8 cellular contexts compared by ENCODE assay signal in the genomic region with DNA sequence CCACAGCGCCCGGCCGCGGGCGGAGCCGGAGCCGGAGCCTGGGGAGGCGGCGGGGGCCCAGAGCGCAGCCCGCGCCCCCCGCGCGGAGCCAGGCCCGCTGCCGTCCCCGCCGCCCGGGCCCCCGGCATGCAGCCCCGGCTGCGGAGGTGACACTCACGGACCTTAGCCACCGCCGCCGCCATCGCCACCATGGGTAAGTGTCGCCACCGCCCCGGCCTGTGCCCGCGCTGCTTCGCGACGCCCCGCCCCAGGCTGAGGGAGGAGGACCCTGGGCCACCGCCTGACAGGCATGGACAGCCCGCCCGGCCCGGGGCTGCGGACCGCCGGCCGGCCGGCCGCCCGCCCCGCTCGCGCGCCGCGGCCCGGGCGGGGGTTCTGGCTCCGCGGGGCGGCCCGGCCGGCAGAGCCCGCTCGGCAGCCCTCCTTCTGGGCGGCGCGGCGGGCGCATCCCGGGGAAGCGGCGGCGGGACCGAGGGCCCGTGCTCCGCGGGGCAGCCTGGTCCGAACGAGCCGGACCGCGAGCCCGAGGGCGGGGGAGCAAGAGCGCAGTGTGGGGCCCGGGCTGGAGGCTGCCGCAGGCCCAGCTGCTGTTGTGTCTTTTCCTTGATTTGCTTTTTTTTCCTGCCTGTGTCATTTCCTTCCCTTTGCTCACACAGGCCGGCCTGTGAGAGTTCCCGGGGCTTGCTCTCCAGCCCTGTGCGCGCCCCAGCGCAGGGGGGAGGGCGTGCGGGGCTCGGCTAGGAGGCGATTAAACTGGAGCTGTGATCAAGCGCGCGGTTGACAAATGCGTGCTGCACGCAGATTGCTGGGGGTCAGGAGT. TPM values are rescaled to one million over a fixed set of nuclear protein-coding genes. Genes with fewer than 3 reads are reported as not detected.
DNase-seq lines count a peak whose midpoint lies in the region; ATAC-seq, FAIRE-seq and TF ChIP-seq lines count a peak whose summit lies in the region.

No MANE protein-coding gene starts in this region.

- peaks cover 3% of the 10 kb centered on the region; the same call in 1 of the 2 replicates for H3K79me1 ChIP-seq in H1 (ENCODE audit: low read depth, low read length)
- peaks cover 4% of the 10 kb centered on the region for H3K79me1 ChIP-seq in mesenchymal stem cell (replicated peaks; ENCODE audit: low read length, poor library complexity, severe bottlenecking)

- H4K91ac ChIP-seq in H1 (replicated peaks; ENCODE audit: insufficient read length, low read length): no peak overlapping the region
- H4K91ac ChIP-seq in mesenchymal stem cell (ENCODE audit: low read length): peak overlapping the region; percentile 59

- H2AFZ ChIP-seq in H1 (ENCODE audit: low read length) (no peak overlapping the region), mesenchymal stem cell (ENCODE audit: low read depth, low read length) (peak overlapping the region; percentile 61)

- no peak overlapping the region for H4K5ac ChIP-seq in H1 (ENCODE audit: insufficient read length, low read depth, low read length)

- H2BK20ac ChIP-seq in H1 (ENCODE audit: low read length): no peak overlapping the region

- H4K8ac ChIP-seq in H1 (ENCODE audit: extremely low read depth, insufficient read depth, low read length): no peak overlapping the region
- no peak overlapping the region for H4K8ac ChIP-seq in mesenchymal stem cell (ENCODE audit: low read length)

- no peaks in the 10 kb centered on the region for H3K9me3 ChIP-seq in A549
- no peaks in the 10 kb centered on the region for H3K9me3 ChIP-seq in H1 (ENCODE audit: insufficient read depth in 2 of 2, low read depth in 1 of 2, low read length in 1 of 2)
- no peaks in the 10 kb centered on the region for H3K9me3 ChIP-seq in mesenchymal stem cell (ENCODE audit: control insufficient read depth, low read length)

- peaks cover 13% of the 10 kb centered on the region for H3K4me1 ChIP-seq in A549
- peaks cover 2 to 5% (median 3%) of the 10 kb centered on the region in 4 experiments; a peak in 3 of 7 replicates for H3K4me1 ChIP-seq in H1 (replicated peaks in 1 of 4; ENCODE audit: control insufficient read depth in 3 of 4, insufficient read depth in 4 of 4, low read length in 3 of 4)
- H3K4me1 ChIP-seq in mesenchymal stem cell (ENCODE audit: control insufficient read depth, insufficient read depth, low read depth, low read length): peaks cover 2% of the 10 kb centered on the region

- H3K14ac ChIP-seq in H1 (ENCODE audit: insufficient read length) (no peak overlapping the region), mesenchymal stem cell (ENCODE audit: low read length in 2 of 2) (peak overlapping the region in 1 of 2 experiments; percentile 65)

- 0% methylated on average over 33 of the region's 100 CpGs for WGBS in A549 (ENCODE audit: missing lambda C conversion rate)
- WGBS in H1 (ENCODE audit: extremely low coverage in 1 of 2, insufficient coverage in 1 of 2, insufficient read length in 1 of 2, insufficient replicate concordance in 2 of 2, low coverage in 1 of 2, low lambda C conversion rate in 2 of 2, missing lambda C conversion rate in 1 of 2), 2 experiments: 0% methylated on average over 44 of the region's 100 CpGs; no CpG with 5 or more reads in 1 of the 2 experiments
- WGBS in mesenchymal stem cell: 0% methylated on average over 45 of the region's 100 CpGs

- H3K4me2 ChIP-seq in A549: peak overlapping the region; percentile 95
- peak overlapping the region; percentile 56 to 71 for H3K4me2 ChIP-seq in H1 (ENCODE audit: insufficient read depth in 1 of 2, low read depth in 2 of 2, low read length in 2 of 2)
- H3K4me2 ChIP-seq in mesenchymal stem cell (ENCODE audit: low read length, poor library complexity, severe bottlenecking): peak overlapping the region; percentile 94

- H2BK12ac ChIP-seq in H1 (ENCODE audit: low read depth, low read length) (no peak overlapping the region), mesenchymal stem cell (ENCODE audit: low read length in 2 of 2) (no peak overlapping the region)

- H3K18ac ChIP-seq in H1 (ENCODE audit: extremely low read depth, low read length) (no peak overlapping the region), mesenchymal stem cell (ENCODE audit: low read depth in 1 of 2, low read length in 2 of 2) (peak overlapping the region; percentile 52 to 93)

- H3K9ac ChIP-seq in H1 (replicated peaks in 1 of 4; ENCODE audit: extremely low read depth in 1 of 4, low read depth in 3 of 4, low read length in 3 of 4): peak overlapping the region in 2 of 4 experiments; percentile 41 to 73; a peak in 3 of 7 replicates
- peak overlapping the region; percentile 90 for H3K9ac ChIP-seq in mesenchymal stem cell (ENCODE audit: low read length)

- H2BK15ac ChIP-seq in H1 (ENCODE audit: low read length) (no peak overlapping the region), mesenchymal stem cell (ENCODE audit: low read depth, poor library complexity, severe bottlenecking) (peak overlapping the region; percentile 67)

- TF ChIP-seq POLR2A in A549 (IDR thresholded peaks at IDR 0.05; ENCODE audit: low read length): peak; percentile 3; the same call in 1 of the 2 replicates
- TF ChIP-seq POLR2A in H1 (IDR thresholded peaks at IDR 0.05; ENCODE audit: control extremely low read depth in 1 of 2, low read depth in 2 of 2, low read length in 2 of 2): no peak

- FAIRE-seq in A549 (lab: Jason Lieb, UNC) (no peak), H1 (lab: Jason Lieb, UNC) (no peak)

- peak overlapping the region; percentile 92 for H3K4me3 ChIP-seq in A549
- H3K4me3 ChIP-seq in H1 (ENCODE audit: extremely low read depth in 1 of 4, insufficient read depth in 2 of 4, low read depth in 3 of 4, low read length in 4 of 4): peak overlapping the region; percentile 44 to 82 (median 66)
- peak overlapping the region; percentile 83 to 97 for H3K4me3 ChIP-seq in mesenchymal stem cell (ENCODE audit: insufficient read depth in 1 of 2, low read depth in 1 of 2, low read length in 2 of 2)

- CTCF ChIA-PET in A549 (lab: Yijun Ruan, JAX): interaction anchor here (0.6 to 7.8 kb wide), 5 partner anchors 11 to 197 kb away, joined by 3 to 64 read pairs (median 4); no protein-coding TSS in a partner anchor
- CTCF ChIA-PET in H1 (lab: Charles Lee; ENCODE audit: partially characterized antibody): interaction anchor here (0.7 to 4.1 kb wide), 11 partner anchors 11 to 196 kb away, joined by 3 to 22 read pairs (median 3); no protein-coding TSS in a partner anchor

- H2AK5ac ChIP-seq in H1 (ENCODE audit: low read depth, low read length): no peak overlapping the region
- no peak overlapping the region for H2AK5ac ChIP-seq in mesenchymal stem cell (ENCODE audit: low read length, severe bottlenecking)

- H3K4ac ChIP-seq in H1 (replicated peaks; ENCODE audit: insufficient read length, low read depth, low read length) (no peak overlapping the region), mesenchymal stem cell (ENCODE audit: low read depth in 1 of 2, low read length in 2 of 2) (peak overlapping the region; percentile 35 to 86)

- H3K27me3 ChIP-seq in H1 (replicated peaks in 1 of 4; ENCODE audit: control insufficient read depth in 3 of 4, extremely low read depth in 1 of 4, insufficient read depth in 3 of 4, low read length in 3 of 4): no peaks in the 10 kb centered on the region
- H3K27me3 ChIP-seq in mesenchymal stem cell (ENCODE audit: control insufficient read depth in 1 of 2, insufficient read depth in 1 of 2, low read length in 2 of 2): peaks cover 0 to 2% of the 10 kb centered on the region in 2 experiments

- no peak for TF ChIP-seq EP300 in A549 (IDR thresholded peaks at IDR 0.05)
- TF ChIP-seq EP300 in H1 (IDR thresholded peaks at IDR 0.05; ENCODE audit: borderline replicate concordance in 1 of 2, low read depth in 2 of 2, low read length in 2 of 2): no peak

- no peak overlapping the region for H2BK120ac ChIP-seq in H1 (replicated peaks; ENCODE audit: low read depth, low read length)
- H2BK120ac ChIP-seq in mesenchymal stem cell (ENCODE audit: low read depth, low read length): peak overlapping the region; percentile 59

- POLR2A ChIA-PET in A549 (lab: Yijun Ruan, JAX) (interaction anchor here (0.8 to 1.4 kb wide), 11 partner anchors 10 to 178 kb away, joined by 3 to 17 read pairs (median 6); a partner anchor contains a TSS), H1 (lab: Charles Lee; ENCODE audit: partially characterized antibody) (interaction anchor here (0.7 to 1.8 kb wide), 11 partner anchors 11 to 193 kb away, joined by 3 to 9 read pairs (median 5); a partner anchor contains a TSS)

- H2BK5ac ChIP-seq in H1 (ENCODE audit: low read depth, low read length) (no peak overlapping the region), mesenchymal stem cell (ENCODE audit: low read depth, low read length, poor library complexity, severe bottlenecking) (no peak overlapping the region)

- peaks cover 6% of the 10 kb centered on the region for H3K23me2 ChIP-seq in H1 (ENCODE audit: low read depth, low read length)

- TF ChIP-seq CTCF in A549 (IDR thresholded peaks at IDR 0.05) (no peak), H1 (IDR thresholded peaks at IDR 0.05; ENCODE audit: control extremely low read depth in 1 of 3, insufficient read depth in 1 of 3, low read depth in 1 of 3, low read length in 3 of 3) (no peak)

- peak; percentile 65 to 88 for DNase-seq in A549 (ENCODE audit: low read depth in 1 of 2, low spot score in 1 of 2)
- peak; percentile 68 for DNase-seq in NCI-H748 (lab: John Stamatoyannopoulos, UW; ENCODE audit: unreplicated experiment)
- DNase-seq in activated CD8-positive, alpha-beta memory T cell treated with anti-CD3 and anti-CD28 coated beads for 48 hours (ENCODE audit: low read depth in 2 of 3, low spot score in 2 of 3): peak; percentile 32 to 41 (median 33)
- peak in 1 of 2 experiments; percentile 73 for DNase-seq in H1 (ENCODE audit: low read depth in 1 of 2, low spot score in 2 of 2)
- peak; percentile 76 for DNase-seq in mesenchymal stem cell
- peak; percentile 35 to 42 for DNase-seq in stimulated activated CD8-positive, alpha-beta memory T cell treated with anti-CD3 and anti-CD28 coated beads, Interleukin-15, amount 100 ng/mL, for 48 hours (ENCODE audit: low read depth in 2 of 2)

- H3K36me3 ChIP-seq in H1 (ENCODE audit: control insufficient read depth in 2 of 4, insufficient read depth in 4 of 4, low read length in 3 of 4) (no peaks in the 10 kb centered on the region), mesenchymal stem cell (ENCODE audit: control insufficient read depth in 1 of 2, insufficient read depth in 2 of 2, low read depth in 1 of 2, low read length in 2 of 2) (no peaks in the 10 kb centered on the region)

- H3K23ac ChIP-seq in H1 (ENCODE audit: insufficient read length) (no peak overlapping the region), mesenchymal stem cell (ENCODE audit: low read length in 2 of 2) (peak overlapping the region in 1 of 2 experiments; percentile 46)

- H4K20me1 ChIP-seq in H1 (replicated peaks in 1 of 2; ENCODE audit: control insufficient read depth in 1 of 2, insufficient read depth in 2 of 2, low read length in 2 of 2): peaks cover 0 to 8% of the 10 kb centered on the region in 2 experiments

- H3K27ac ChIP-seq in A549: peak overlapping the region; percentile 82 to 95
- no peak overlapping the region for H3K27ac ChIP-seq in H1 (ENCODE audit: low read depth, low read length)
- peak overlapping the region; percentile 2 for H3K27ac ChIP-seq in mesenchymal stem cell (ENCODE audit: low read length, poor library complexity, severe bottlenecking)

- ATAC-seq in A549: peak; percentile 10 to 73; a peak in 3 of 6 replicates
- peak; percentile 16 for ATAC-seq in GM18519 (IDR thresholded peaks at IDR 0.05; ENCODE audit: low FRiP score, unreplicated experiment)
- ATAC-seq in HG03066 (IDR thresholded peaks at IDR 0.05; ENCODE audit: low read depth, unreplicated experiment): peak; percentile 25

- no peak overlapping the region for H3K56ac ChIP-seq in H1 (replicated peaks; ENCODE audit: insufficient read length, low read depth, low read length)

- peaks cover 5 to 35% of the 10 kb centered on the region in 2 experiments for H3K79me2 ChIP-seq in H1 (ENCODE audit: control insufficient read depth in 1 of 2, insufficient read depth in 2 of 2, low read length in 2 of 2)

- TF ChIP-seq RAD21 in A549 (conservative IDR thresholded peaks at IDR 0.05 in 1 of 2, IDR thresholded peaks at IDR 0.05 in 1 of 2) (no peak), H1 (IDR thresholded peaks at IDR 0.05 in 1 of 2, conservative IDR thresholded peaks at IDR 0.05 in 1 of 2; ENCODE audit: low read depth in 2 of 2, low read length in 2 of 2) (no peak)

RNA-seq across cellular contexts. Expression of a gene that starts 0.6 kb away (rescaled TPM):
- polyA plus RNA-seq in A549 (2011; rRNA removed) (10.8 and 12.6 TPM in 2 replicates), A549 (2017; fragmentation: RNase III; extraction: RNeasy Plus Mini Kit Qiagen cat#74134 plus additional on column Dnase treatment) (10.9 to 12.6 TPM (median 11.2 TPM) in 3 replicates), H1 (2011; rRNA removed) (10.3 and 14.8 TPM in 2 replicates)
- 13.8 and 15.6 TPM in 2 replicates for polyA plus RNA-seq in A549 (2012; cell fraction: cytosol; rRNA removed)
- polyA plus RNA-seq in A549 (2012; cell fraction: nucleus; rRNA removed): 29.0 and 32.0 TPM in 2 replicates
- 21.6 and 22.2 TPM in 2 replicates for polyA minus RNA-seq in A549 (2011; rRNA and poly(A)+ RNA removed)
- total RNA-seq in H1 (2021; fragmentation: NEBNext Ultra II Directional; extraction: Animal tissue kit (Norgen Biotek cat#: 25700)): 21.0 and 22.6 TPM in 2 replicates
- 16.3 TPM for polyA plus RNA-seq in H1 (2011; cell fraction: cytosol; rRNA removed)
- 27.5 TPM for polyA plus RNA-seq in H1 (2011; cell fraction: nucleus; rRNA removed)
- polyA plus RNA-seq in H1 (2012, experiment 1 of 2): 15.0 to 17.6 TPM (median 16.1 TPM) in 4 replicates
- polyA plus RNA-seq in H1 (2012, experiment 2 of 2): 12.6 TPM
- polyA plus RNA-seq in H1 (2013, experiment 1 of 2): 10.8 TPM
- polyA plus RNA-seq in H1 (2013, experiment 2 of 2): 9.9 TPM
- polyA minus RNA-seq in H1 (2011; rRNA and poly(A)+ RNA removed): 24.9 and 25.8 TPM in 2 replicates
- polyA minus RNA-seq in H1 (2011; cell fraction: cytosol; rRNA and poly(A)+ RNA removed): 12.1 TPM
- 24.1 TPM for polyA minus RNA-seq in H1 (2011; cell fraction: nucleus; rRNA and poly(A)+ RNA removed)
- polyA plus RNA-seq in mesenchymal stem cell (2013, experiment 1 of 2): 16.9 TPM
- polyA plus RNA-seq in mesenchymal stem cell (2013, experiment 2 of 2): 17.1 TPM

RNA-seq across cellular contexts. Expression of a gene that starts 22.1 kb away (rescaled TPM):
- polyA plus RNA-seq in A549 (2011; rRNA removed) (38.0 and 49.9 TPM in 2 replicates), A549 (2017; fragmentation: RNase III; extraction: RNeasy Plus Mini Kit Qiagen cat#74134 plus additional on column Dnase treatment) (47.1 to 49.2 TPM (median 49.1 TPM) in 3 replicates), H1 (2011; rRNA removed) (19.1 and 19.8 TPM in 2 replicates)
- polyA plus RNA-seq in A549 (2012; cell fraction: cytosol; rRNA removed): 59.8 and 66.8 TPM in 2 replicates
- 33.7 and 35.7 TPM in 2 replicates for polyA plus RNA-seq in A549 (2012; cell fraction: nucleus; rRNA removed)
- 28.0 and 31.7 TPM in 2 replicates for polyA minus RNA-seq in A549 (2011; rRNA and poly(A)+ RNA removed)
- total RNA-seq in H1 (2021; fragmentation: NEBNext Ultra II Directional; extraction: Animal tissue kit (Norgen Biotek cat#: 25700)): 23.6 and 24.0 TPM in 2 replicates
- 25.5 TPM for polyA plus RNA-seq in H1 (2011; cell fraction: cytosol; rRNA removed)
- 19.6 TPM for polyA plus RNA-seq in H1 (2011; cell fraction: nucleus; rRNA removed)
- polyA plus RNA-seq in H1 (2012, experiment 1 of 2): 18.3 to 26.4 TPM (median 25.0 TPM) in 4 replicates
- polyA plus RNA-seq in H1 (2012, experiment 2 of 2): 31.7 TPM
- polyA plus RNA-seq in H1 (2013, experiment 1 of 2): 15.2 TPM
- polyA plus RNA-seq in H1 (2013, experiment 2 of 2): 14.6 TPM
- 14.9 and 15.3 TPM in 2 replicates for polyA minus RNA-seq in H1 (2011; rRNA and poly(A)+ RNA removed)
- polyA minus RNA-seq in H1 (2011; cell fraction: cytosol; rRNA and poly(A)+ RNA removed): 9.7 TPM
- 9.1 TPM for polyA minus RNA-seq in H1 (2011; cell fraction: nucleus; rRNA and poly(A)+ RNA removed)
- 15.9 TPM for polyA plus RNA-seq in mesenchymal stem cell (2013, experiment 1 of 2)
- polyA plus RNA-seq in mesenchymal stem cell (2013, experiment 2 of 2): 15.5 TPM
